In the genomic region with DNA sequence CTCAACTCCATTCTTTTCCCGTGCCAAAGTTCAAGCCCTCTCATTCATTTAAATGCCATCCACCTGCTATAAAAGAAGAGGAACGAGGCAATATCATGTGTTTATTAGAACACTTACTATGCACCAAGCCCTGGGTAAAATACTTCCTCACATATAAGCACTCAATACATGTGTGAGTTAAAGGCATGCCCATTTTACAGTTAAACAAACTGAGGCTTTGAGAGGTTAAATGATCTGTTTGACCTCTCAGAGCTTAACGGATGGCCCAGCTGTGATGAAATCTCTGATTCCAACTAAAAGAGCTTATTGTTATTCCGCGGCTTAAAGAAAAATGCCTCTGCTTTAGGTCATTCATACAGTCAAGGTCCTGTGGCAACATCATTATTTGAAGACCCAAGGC, we compare ENCODE assay signal across 21 cellular contexts.
DNase-seq lines count a peak whose midpoint lies in the region; ATAC-seq, FAIRE-seq and TF ChIP-seq lines count a peak whose summit lies in the region.
"Had no signal": no experiment of that assay in that cellular context is flagged by ENCODE, and none has a peak within 500 bp of the region (broad histone marks: within the 10 kb centered on the region; RNA-seq: fewer than 3 reads in every experiment).

No MANE protein-coding gene starts in this region.

- TF ChIP-seq EP300 in H1 (IDR thresholded peaks at IDR 0.05; ENCODE audit: borderline replicate concordance in 1 of 2, low read depth in 2 of 2, low read length in 2 of 2) (no peak), stomach (IDR thresholded peaks at IDR 0.05) (no peak)

- no peak overlapping the region for H2AK5ac ChIP-seq in H1 (ENCODE audit: low read depth, low read length)

- H3K9me3 ChIP-seq in HAP-1 (no peaks in the 10 kb centered on the region), H1 (ENCODE audit: insufficient read depth in 2 of 2, low read depth in 1 of 2, low read length in 1 of 2) (no peaks in the 10 kb centered on the region), stomach (no peaks in the 10 kb centered on the region)
- H3K9me3 ChIP-seq: BLaER1 had no signal

- H3K23ac ChIP-seq in H1 (ENCODE audit: insufficient read length), result no peak overlapping the region

- H3K9me3 Mint-ChIP-seq in WTC11 (no peaks in the 10 kb centered on the region), neural crest cell (no peaks in the 10 kb centered on the region)
- H3K9me3 Mint-ChIP-seq: CD14-positive monocyte; CD8-positive, alpha-beta T cell had no signal

- H3K4me1 ChIP-seq in HAP-1 (peaks cover 20% of the 10 kb centered on the region), H1 (replicated peaks in 1 of 4; ENCODE audit: control insufficient read depth in 3 of 4, insufficient read depth in 4 of 4, low read length in 3 of 4) (no peaks in the 10 kb centered on the region; a peak in 2 of 7 replicates), stomach (peaks cover 0 to 4% (median 0%) of the 10 kb centered on the region in 4 donors)
- H3K4me1 ChIP-seq: BLaER1 had no signal

- ATAC-seq in WTC11 (no peak), HG03432 (IDR thresholded peaks at IDR 0.05; ENCODE audit: unreplicated experiment) (no peak), HG02571 (IDR thresholded peaks at IDR 0.05; ENCODE audit: unreplicated experiment) (no peak)
- ATAC-seq: CD8-positive, alpha-beta T cell; GM12878; HCT116 had no signal

- H3K36me3 ChIP-seq in HAP-1 (replicated peaks) (no peaks in the 10 kb centered on the region), H1 (ENCODE audit: control insufficient read depth in 2 of 4, insufficient read depth in 4 of 4, low read length in 3 of 4) (no peaks in the 10 kb centered on the region), stomach (no peaks in the 10 kb centered on the region)
- H3K36me3 ChIP-seq: BLaER1 had no signal

- no peaks in the 10 kb centered on the region for H3K27me3 ChIP-seq in HAP-1 (ENCODE audit: low read depth)
- H3K27me3 ChIP-seq in H1 (replicated peaks in 1 of 4; ENCODE audit: control insufficient read depth in 3 of 4, extremely low read depth in 1 of 4, insufficient read depth in 3 of 4, low read length in 3 of 4), result no peaks in the 10 kb centered on the region
- peaks cover 0 to 14% (median 0%) of the 10 kb centered on the region in 3 donors for H3K27me3 ChIP-seq in stomach

- intact Hi-C loops in stomach (cut with DNase I; ENCODE audit: low total_unique reads), result no loop called here

- H2AFZ ChIP-seq in H1 (ENCODE audit: low read length), result no peak overlapping the region
- H2AFZ ChIP-seq: GM23248 had no signal

- no peaks in the 10 kb centered on the region for H3K23me2 ChIP-seq in H1 (ENCODE audit: low read depth, low read length)

- no peak overlapping the region for H2BK120ac ChIP-seq in H1 (replicated peaks; ENCODE audit: low read depth, low read length)

- no peak overlapping the region for H4K8ac ChIP-seq in H1 (ENCODE audit: extremely low read depth, insufficient read depth, low read length)

- H4K5ac ChIP-seq in H1 (ENCODE audit: insufficient read length, low read depth, low read length), result no peak overlapping the region

- no peak overlapping the region for H3K9ac ChIP-seq in H1 (replicated peaks in 1 of 4; ENCODE audit: extremely low read depth in 1 of 4, low read depth in 3 of 4, low read length in 3 of 4)
- H3K9ac ChIP-seq: BLaER1, GM23248 had no signal

- no peak overlapping the region for H3K4me3 Mint-ChIP-seq in WTC11
- H3K4me3 Mint-ChIP-seq in neural crest cell, result no peak overlapping the region
- H3K4me3 Mint-ChIP-seq: CD14-positive monocyte; CD8-positive, alpha-beta T cell had no signal

- no peak overlapping the region for H3K4me2 ChIP-seq in H1 (ENCODE audit: insufficient read depth in 1 of 2, low read depth in 2 of 2, low read length in 2 of 2)
- H3K4me2 ChIP-seq: BLaER1 had no signal

- no peak overlapping the region for H3K14ac ChIP-seq in H1 (ENCODE audit: insufficient read length)

- in situ Hi-C loops in HAP-1 (cut with MboI; ENCODE audit: low sequenced_read_pairs), result no loop called here

- H3K27me3 Mint-ChIP-seq in WTC11 (ENCODE audit: low read depth), result no peaks in the 10 kb centered on the region
- H3K27me3 Mint-ChIP-seq in neural crest cell (ENCODE audit: low read depth), result no peaks in the 10 kb centered on the region

- H3K18ac ChIP-seq in H1 (ENCODE audit: extremely low read depth, low read length), result no peak overlapping the region

- 81% methylated on average over 5 of the region's 5 CpGs; no CpG with 5 or more reads in 1 of the 2 experiments for WGBS in H1 (ENCODE audit: extremely low coverage in 1 of 2, insufficient coverage in 1 of 2, insufficient read length in 1 of 2, insufficient replicate concordance in 2 of 2, low coverage in 1 of 2, low lambda C conversion rate in 2 of 2, missing lambda C conversion rate in 1 of 2), 2 experiments
- 72 to 85% (median 79%) methylated on average over 5 of the region's 5 CpGs for WGBS in stomach, 5 donors

- H2BK5ac ChIP-seq in H1 (ENCODE audit: low read depth, low read length), result no peak overlapping the region

- H3K4me3 ChIP-seq in HAP-1, result no peak overlapping the region
- H3K4me3 ChIP-seq in H1 (ENCODE audit: extremely low read depth in 1 of 4, insufficient read depth in 2 of 4, low read depth in 3 of 4, low read length in 4 of 4), result no peak overlapping the region
- H3K4me3 ChIP-seq in stomach, result no peak overlapping the region
- H3K4me3 ChIP-seq: BLaER1, GM12878, GM23248 had no signal

- no peak overlapping the region for H3K27ac Mint-ChIP-seq in WTC11
- peak overlapping the region; percentile 31 for H3K27ac Mint-ChIP-seq in neural crest cell (ENCODE audit: unreplicated experiment)
- H3K27ac Mint-ChIP-seq: CD14-positive monocyte; CD8-positive, alpha-beta T cell had no signal

- H2BK12ac ChIP-seq in H1 (ENCODE audit: low read depth, low read length), result no peak overlapping the region

- DNase-seq in HAP-1 (ENCODE audit: low spot score in 2 of 2), result peak; percentile 47 to 79
- no peak for DNase-seq in WTC11 (ENCODE audit: low spot score)
- DNase-seq in H1 (ENCODE audit: low read depth in 1 of 2, low spot score in 2 of 2), result no peak
- no peak for DNase-seq in neural crest cell (ENCODE audit: low read depth, low spot score)
- DNase-seq in stomach, result no peak
- DNase-seq: 8988T; CD8-positive, alpha-beta T cell; DMS53; DND-41; EL; GM23248; IMR-90; KBM-7 had no signal

- no peak overlapping the region for H4K91ac ChIP-seq in H1 (replicated peaks; ENCODE audit: insufficient read length, low read length)

- no peaks in the 10 kb centered on the region for H3K79me2 ChIP-seq in H1 (ENCODE audit: control insufficient read depth in 1 of 2, insufficient read depth in 2 of 2, low read length in 2 of 2)

- no peak overlapping the region for H2BK20ac ChIP-seq in H1 (ENCODE audit: low read length)

- no peak overlapping the region for H2BK15ac ChIP-seq in H1 (ENCODE audit: low read length)

- H3K27ac ChIP-seq in H1 (ENCODE audit: low read depth, low read length) (no peak overlapping the region), stomach (no peak overlapping the region)
- H3K27ac ChIP-seq: BLaER1, GM23248, HL-60 had no signal

- peak; percentile 48 for FAIRE-seq in H1 (lab: Jason Lieb, UNC)
- FAIRE-seq: GM12878, H54 had no signal

- TF ChIP-seq RAD21 in H1 (IDR thresholded peaks at IDR 0.05 in 1 of 2, conservative IDR thresholded peaks at IDR 0.05 in 1 of 2; ENCODE audit: low read depth in 2 of 2, low read length in 2 of 2), result no peak

- POLR2A ChIA-PET in WTC11 (lab: Charles Lee), result no interaction called here
- POLR2A ChIA-PET in H1 (lab: Charles Lee; ENCODE audit: partially characterized antibody), result no interaction called here

- H3K36me3 Mint-ChIP-seq in WTC11 (no peaks in the 10 kb centered on the region), neural crest cell (ENCODE audit: low read depth) (no peaks in the 10 kb centered on the region)
- H3K36me3 Mint-ChIP-seq: CD14-positive monocyte; CD8-positive, alpha-beta T cell had no signal

- TF ChIP-seq CTCF in WTC11 (IDR thresholded peaks at IDR 0.05) (no peak), H1 (IDR thresholded peaks at IDR 0.05; ENCODE audit: control extremely low read depth in 1 of 3, insufficient read depth in 1 of 3, low read depth in 1 of 3, low read length in 3 of 3) (no peak), neural crest cell (conservative IDR thresholded peaks at IDR 0.05) (no peak), stomach (IDR thresholded peaks at IDR 0.05) (no peak)

- TF ChIP-seq POLR2A in H1 (IDR thresholded peaks at IDR 0.05; ENCODE audit: control extremely low read depth in 1 of 2, low read depth in 2 of 2, low read length in 2 of 2), result no peak
- no peak for TF ChIP-seq POLR2A in stomach (IDR thresholded peaks at IDR 0.05)

- no peaks in the 10 kb centered on the region for H3K79me1 ChIP-seq in H1 (ENCODE audit: low read depth, low read length)

- no peaks in the 10 kb centered on the region for H4K20me1 ChIP-seq in H1 (replicated peaks in 1 of 2; ENCODE audit: control insufficient read depth in 1 of 2, insufficient read depth in 2 of 2, low read length in 2 of 2)

- H3K56ac ChIP-seq in H1 (replicated peaks; ENCODE audit: insufficient read length, low read depth, low read length), result no peak overlapping the region

- H3K4me1 Mint-ChIP-seq in WTC11 (peaks cover 22% of the 10 kb centered on the region), neural crest cell (peaks cover 33% of the 10 kb centered on the region)
- H3K4me1 Mint-ChIP-seq: CD14-positive monocyte had no signal

- H3K4ac ChIP-seq in H1 (replicated peaks; ENCODE audit: insufficient read length, low read depth, low read length), result no peak overlapping the region

- CTCF ChIA-PET in WTC11 (lab: Charles Lee) (no interaction called here), H1 (lab: Charles Lee; ENCODE audit: partially characterized antibody) (no interaction called here)

TF ChIP-seq in WTC11, 78 proteins besides CTCF, POLR2A, EP300 and RAD21:
- 0 out of 2 replicates have a peak, but pooled peaks have one; percentile 50 for TF ChIP-seq GTF2I (CRISPR knock-in tag; conservative IDR thresholded peaks at IDR 0.05)
- TF ChIP-seq HMGA2 (CRISPR knock-in tag; IDR thresholded peaks at IDR 0.05), result no peak

TF ChIP-seq in H1, 55 proteins besides CTCF, POLR2A, EP300 and RAD21:
- TF ChIP-seq CBX8 (IDR thresholded peaks at IDR 0.05; ENCODE audit: borderline replicate concordance, low read depth, low read length) (no peak), KDM1A (IDR thresholded peaks at IDR 0.05; ENCODE audit: borderline replicate concordance, low read length) (peak; percentile 86)

Comparison
In these comparisons a context has a peak if more than half of its experiments do, and no peak if none do; other contexts are left out.
1. DNase-seq: peak in HAP-1 (2 of 2); none in WTC11 (single experiment), H1 (0 of 2), neural crest cell (single experiment) and stomach (single experiment).